8 cellular contexts compared by ENCODE assay signal in genomic region chr16:14302031-14302398, GRCh38.
DNase-seq lines count a peak whose midpoint lies in the region; ATAC-seq, FAIRE-seq and TF ChIP-seq lines count a peak whose summit lies in the region.

No MANE protein-coding gene starts in this region.

- peak overlapping the region; percentile 90 for H3K4me2 ChIP-seq in astrocyte (ENCODE audit: low read length)

- H3K27ac ChIP-seq in ACC112 (ENCODE audit: low read depth, low read length) (peak overlapping the region; percentile 25; the same call in 1 of the 2 replicates), astrocyte (ENCODE audit: low read depth, low read length) (peak overlapping the region; percentile 33), skin epidermis (peak overlapping the region; percentile 59 to 94 (median 89))

- peak overlapping the region; percentile 94 for H3K4me3 ChIP-seq in ACC112 (ENCODE audit: low read depth, low read length)
- H3K4me3 ChIP-seq in GM12864 (ENCODE audit: low read depth, low read length) = peak overlapping the region; percentile 66
- H3K4me3 ChIP-seq in astrocyte (ENCODE audit: insufficient read depth, low read depth, low read length) = peak overlapping the region; percentile 75
- H3K4me3 ChIP-seq in iPS-11a (ENCODE audit: low read depth, low read length) = peak overlapping the region; percentile 72
- peak overlapping the region; percentile 73 to 99 (median 90) for H3K4me3 ChIP-seq in skin epidermis

- TF ChIP-seq CTCF in GM12864 (IDR thresholded peaks at IDR 0.05; ENCODE audit: low read depth, low read length, missing control alignments) = no peak
- no peak for TF ChIP-seq CTCF in astrocyte (IDR thresholded peaks at IDR 0.05; ENCODE audit: insufficient read depth, low read depth, low read length)

- H2AFZ ChIP-seq in ACC112 (ENCODE audit: low read length, unreplicated experiment) = peak overlapping the region; percentile 85
- H2AFZ ChIP-seq in astrocyte (ENCODE audit: low read depth, low read length) = peak overlapping the region; percentile 71

- peak overlapping the region; percentile 78 for H3K9ac ChIP-seq in astrocyte (ENCODE audit: low read length)

- peak; percentile 60 for ATAC-seq in HG02642 (IDR thresholded peaks at IDR 0.05; ENCODE audit: poor library complexity, unreplicated experiment)

- H3K79me2 ChIP-seq in ACC112 (ENCODE audit: control insufficient read depth, insufficient read depth, low read length, unreplicated experiment) (peaks cover 49% of the 10 kb centered on the region), astrocyte (ENCODE audit: insufficient read depth, low read length) (peaks cover 39% of the 10 kb centered on the region)

- no peak for FAIRE-seq in astrocyte (lab: Jason Lieb, UNC)

- H3K4me1 Mint-ChIP-seq in astrocyte (ENCODE audit: low read depth, unreplicated experiment) = peaks cover 27% of the 10 kb centered on the region

- H3K36me3 ChIP-seq in ACC112 (ENCODE audit: insufficient read depth, low read length) (no peaks in the 10 kb centered on the region), astrocyte (ENCODE audit: insufficient read depth, low read length) (no peaks in the 10 kb centered on the region)

- no peaks in the 10 kb centered on the region for H3K9me3 Mint-ChIP-seq in astrocyte (ENCODE audit: unreplicated experiment)

- H4K20me1 ChIP-seq in astrocyte (ENCODE audit: insufficient read depth, low read length) = peaks cover 36% of the 10 kb centered on the region

- H3K27me3 ChIP-seq in ACC112 (ENCODE audit: insufficient read depth, low read length) = no peaks in the 10 kb centered on the region
- H3K27me3 ChIP-seq in astrocyte (ENCODE audit: insufficient read depth, low read length) = no peaks in the 10 kb centered on the region

- DNase-seq in GM12864 (ENCODE audit: low read depth) (no peak), NCI-H2196 treated with DMSO at 0.1 percent for 48 hours (lab: John Stamatoyannopoulos, UW; ENCODE audit: unreplicated experiment) (peak; percentile 68), astrocyte (ENCODE audit: low read depth) (no peak), DMS114 treated with DMSO at 0.1 percent for 48 hours (lab: John Stamatoyannopoulos, UW; ENCODE audit: unreplicated experiment) (no peak)

- peak overlapping the region; percentile 80 for H3K4me3 Mint-ChIP-seq in astrocyte (ENCODE audit: unreplicated experiment)

- H3K4me1 ChIP-seq in ACC112 (ENCODE audit: control insufficient read depth, insufficient read depth, low read length, unreplicated experiment) (peaks cover 27% of the 10 kb centered on the region), astrocyte (ENCODE audit: insufficient read depth, low read length) (peaks cover 6% of the 10 kb centered on the region)

- H3K27ac Mint-ChIP-seq in astrocyte (ENCODE audit: unreplicated experiment) = no peak overlapping the region

- H3K36me3 Mint-ChIP-seq in astrocyte (ENCODE audit: low read depth, unreplicated experiment) = no peaks in the 10 kb centered on the region

- H3K9me3 ChIP-seq in astrocyte (ENCODE audit: insufficient read depth, low read depth, low read length) = no peaks in the 10 kb centered on the region

- peaks cover 2% of the 10 kb centered on the region for H3K27me3 Mint-ChIP-seq in astrocyte (ENCODE audit: low read depth, unreplicated experiment)

Comparison
In these comparisons a context has a peak if more than half of its experiments do, and no peak if none do; other contexts are left out.
1. H3K27ac ChIP-seq: peak in every context shown above with its lines; median percentile 89 in skin epidermis; 33 in astrocyte; 25 in ACC112.